ENCODE assay signal across 18 cellular contexts in the genomic region with DNA sequence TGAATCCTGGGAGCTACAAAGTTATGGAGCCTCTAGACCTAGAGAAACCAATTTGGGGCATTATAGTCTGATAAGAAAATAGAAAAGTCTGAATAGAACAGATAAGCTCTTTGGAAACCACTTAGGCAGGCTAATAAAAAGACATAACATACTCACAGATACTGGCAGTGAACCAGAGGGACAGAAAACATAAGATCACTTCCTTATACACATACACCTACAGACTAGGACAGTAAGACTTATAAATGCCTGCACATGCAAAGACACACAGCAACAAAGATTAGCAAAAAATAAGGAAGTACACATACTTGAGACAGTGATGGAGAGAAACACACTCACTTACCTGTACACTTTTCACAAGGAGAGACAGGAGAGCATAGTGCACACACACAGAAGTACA. TPM values are rescaled to one million over a fixed set of nuclear protein-coding genes. Genes with fewer than 3 reads are reported as not detected.
"Had no signal": no experiment of that assay in that cellular context is flagged by ENCODE, and none has a peak within 500 bp of the region (broad histone marks: within the 10 kb centered on the region; RNA-seq: fewer than 3 reads in every experiment).

No MANE protein-coding gene starts in this region.

- ATAC-seq: activated CD8-positive, alpha-beta memory T cell treated with anti-CD3 and anti-CD28 coated beads, Interleukin-2, amount 10 ng/mL, durations not matched to agents 7 days and 5 days; natural killer cell treated with Interleukin-12 subunit alpha and Interleukin-12 subunit beta and Interleukin-15 and Interleukin-18, amount 100 ng/mL, for 72 hours; stimulated activated naive CD8-positive, alpha-beta T cell treated with anti-CD3 and anti-CD28 coated beads, Interleukin-15, Interleukin-2, amounts not matched to agents 100 U/mL and 50 U/mL, for 24 hours had no signal

- H3K27ac ChIP-seq: ascending aorta, esophagus squamous epithelium, tibial artery, uterus had no signal

- H3K4me1 ChIP-seq: ascending aorta, esophagus squamous epithelium, uterus had no signal

- DNase-seq: activated CD4-positive, alpha-beta memory T cell treated with anti-CD3 and anti-CD28 coated beads, Interleukin-2, amount 10 ng/mL, durations not matched to agents 7 days and 5 days; activated CD4-positive, alpha-beta T cell treated with anti-CD3 and anti-CD28 coated beads for 4 hours; activated CD8-positive, alpha-beta memory T cell treated with anti-CD3 and anti-CD28 coated beads, Interleukin-2, amount 10 ng/mL, durations not matched to agents 7 days and 5 days; activated naive CD4-positive, alpha-beta T cell treated with anti-CD3 and anti-CD28 coated beads, Interleukin-2, amount 10 ng/mL, durations not matched to agents 7 days and 5 days; cortex of kidney; esophagus squamous epithelium; immature natural killer cell; kidney glomerular epithelial cell; mesenchymal stem cell; retina; stimulated activated CD8-positive, alpha-beta memory T cell treated with anti-CD3 and anti-CD28 coated beads, Interleukin-4, amount 100 ng/mL, for 48 hours; stimulated activated naive CD8-positive, alpha-beta T cell treated with anti-CD3 and anti-CD28 coated beads, Interleukin-15, Interleukin-2, amounts not matched to agents 100 U/mL and 50 U/mL, for 24 hours; substantia nigra; T1000; tibial artery; uterus had no signal

- H3K9me3 ChIP-seq: ascending aorta, esophagus squamous epithelium, tibial artery, uterus had no signal

- H3K4me3 ChIP-seq: ascending aorta, esophagus squamous epithelium, tibial artery, uterus had no signal

- H3K36me3 ChIP-seq: uterus had no signal

- H3K27me3 ChIP-seq: ascending aorta, esophagus squamous epithelium, tibial artery, uterus had no signal

RNA-seq across cellular contexts. Expression of a gene that starts 20.3 kb away (rescaled TPM):
- total RNA-seq: ascending aorta had no signal
